1 cellular context compared by ENCODE assay signal in the genomic region with DNA sequence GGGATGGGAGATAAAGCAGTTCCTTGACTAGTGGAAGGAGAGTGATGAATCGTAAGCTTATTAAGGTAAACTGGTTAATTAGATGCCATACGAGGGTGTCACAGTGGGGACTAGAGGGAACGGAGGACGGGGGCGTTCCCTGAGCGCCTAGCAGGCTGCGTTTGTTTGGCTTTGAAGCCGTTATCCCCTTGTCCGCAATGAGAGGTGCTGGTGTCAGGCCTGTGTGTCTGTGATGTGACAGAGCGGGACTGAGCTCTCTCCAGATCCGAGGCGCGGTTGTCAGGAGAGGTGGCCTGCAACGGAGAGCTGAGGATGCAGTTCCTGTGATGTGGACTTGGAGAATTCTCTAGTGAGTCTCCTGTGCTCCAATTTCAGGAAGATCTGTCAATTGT.
TF ChIP-seq lines count a peak whose summit lies in the region.

No MANE protein-coding gene starts in this region.

TF ChIP-seq in IMR-90, 13 proteins besides CTCF, POLR2A, EP300 and RAD21 (continued from another document):
- TF ChIP-seq RCOR1 (IDR thresholded peaks at IDR 0.05; ENCODE audit: insufficient replicate concordance, low read length) (no peak), CHD1 (IDR thresholded peaks at IDR 0.05; ENCODE audit: low read depth, low read length) (no peak), SMC3 (IDR thresholded peaks at IDR 0.05; ENCODE audit: low read depth, low read length) (no peak), CEBPB (IDR thresholded peaks at IDR 0.05; ENCODE audit: low read depth, low read length) (no peak)
